In genomic region chr12:11650697-11651281, GRCh38 we compare ENCODE assay signal across 8 cellular contexts.
DNase-seq lines count a peak whose midpoint lies in the region; ATAC-seq and TF ChIP-seq lines count a peak whose summit lies in the region.

No MANE protein-coding gene starts in this region.

- DNase-seq in activated naive CD4-positive, alpha-beta T cell treated with Interleukin-2 at 50 U/mL for 16 hours, result peak; percentile 22
- no peak for DNase-seq in activated naive CD4-positive, alpha-beta T cell treated with anti-CD3 and anti-CD28 coated beads, Interleukin-2, amount 50 U/mL, for 16 hours
- DNase-seq in NCI-H69 (lab: John Stamatoyannopoulos, UW), result peak; percentile 32
- DNase-seq in astrocyte of the spinal cord (ENCODE audit: low read depth, low spot score), result peak; percentile 55
- DNase-seq in inferior parietal cortex (ENCODE audit: extremely low spot score), result peak; percentile 67
- DNase-seq in NCI-H2171 (lab: John Stamatoyannopoulos, UW), result no peak

- in situ Hi-C loops in astrocyte of the spinal cord (cut with HindIII; ENCODE audit: low sequenced_read_pairs), result no loop called here

- TF ChIP-seq CTCF in astrocyte of the spinal cord (IDR thresholded peaks at IDR 0.05; ENCODE audit: low read depth, low read length), result no peak

- H3K27ac ChIP-seq in skin epidermis, result peak overlapping the region in 20 of 21 experiments; percentile 90 to 99 (median 97)

- peak overlapping the region; percentile 96 for H3K4me3 ChIP-seq in astrocyte of the spinal cord (ENCODE audit: low read depth, low read length)
- peak overlapping the region; percentile 60 to 91 (median 79) for H3K4me3 ChIP-seq in skin epidermis

- ATAC-seq in HG02642 (IDR thresholded peaks at IDR 0.05; ENCODE audit: poor library complexity, unreplicated experiment), result no peak

Comparison
In these comparisons a context has a peak if more than half of its experiments do, and no peak if none do; other contexts are left out.
1. DNase-seq: peak in activated naive CD4-positive, alpha-beta T cell treated with Interleukin-2 at 50 U/mL for 16 hours (single experiment), NCI-H69 (single experiment), astrocyte of the spinal cord (single experiment) and inferior parietal cortex (single experiment); none in activated naive CD4-positive, alpha-beta T cell treated with anti-CD3 and anti-CD28 coated beads, Interleukin-2, amount 50 U/mL, for 16 hours (single experiment) and NCI-H2171 (single experiment).